8 cellular contexts compared by ENCODE assay signal in genomic region chr19:18440421-18440877, GRCh38. TPM values are rescaled to one million over a fixed set of nuclear protein-coding genes. Genes with fewer than 3 reads are reported as not detected.
DNase-seq lines count a peak whose midpoint lies in the region; TF ChIP-seq lines count a peak whose summit lies in the region.

No MANE protein-coding gene starts in this region.

- TF ChIP-seq CTCF in LNCaP clone FGC (IDR thresholded peaks at IDR 0.05; ENCODE audit: control insufficient read depth, extremely low read depth, insufficient read depth): peak; percentile 12; the same call in 1 of the 2 replicates
- peak in 1 of 3 experiments; percentile 14 for TF ChIP-seq CTCF in nephron (IDR thresholded peaks at IDR 0.05; ENCODE audit: unreplicated experiment in 3 of 3)
- no peak for TF ChIP-seq CTCF in ascending aorta (IDR thresholded peaks at IDR 0.05)

- H3K27me3 ChIP-seq in ascending aorta: no peaks in the 10 kb centered on the region

- H3K27ac ChIP-seq in ascending aorta: peak overlapping the region in 1 of 2 donors; percentile 9

- peaks cover 31% of the 10 kb centered on the region for H3K4me1 Mint-ChIP-seq in activated naive CD4-positive, alpha-beta T cell treated with anti-CD3 and anti-CD28 coated beads, Interleukin-2, amount 50 U/mL, for 24 hours
- peaks cover 36% of the 10 kb centered on the region for H3K4me1 Mint-ChIP-seq in nephron

- H3K4me1 ChIP-seq in ascending aorta: peaks cover 12 to 27% of the 10 kb centered on the region in 2 donors

- peaks cover 6% of the 10 kb centered on the region for H3K36me3 Mint-ChIP-seq in activated naive CD4-positive, alpha-beta T cell treated with anti-CD3 and anti-CD28 coated beads, Interleukin-2, amount 50 U/mL, for 24 hours
- H3K36me3 Mint-ChIP-seq in nephron (ENCODE audit: low read depth): peaks cover 5% of the 10 kb centered on the region

- H3K36me3 ChIP-seq in ascending aorta: peaks cover 20 to 34% of the 10 kb centered on the region in 2 donors

- H3K4me3 ChIP-seq in LNCaP clone FGC (ENCODE audit: low read depth, low read length): no peak overlapping the region
- H3K4me3 ChIP-seq in ascending aorta: no peak overlapping the region

- H3K4me3 Mint-ChIP-seq in activated naive CD4-positive, alpha-beta T cell treated with anti-CD3 and anti-CD28 coated beads, Interleukin-2, amount 50 U/mL, for 24 hours: no peak overlapping the region
- H3K4me3 Mint-ChIP-seq in nephron: peak overlapping the region; percentile 23 to 75 (median 50)

- H3K27ac Mint-ChIP-seq in activated naive CD4-positive, alpha-beta T cell treated with anti-CD3 and anti-CD28 coated beads, Interleukin-2, amount 50 U/mL, for 24 hours: peak overlapping the region; percentile 83
- H3K27ac Mint-ChIP-seq in nephron: peak overlapping the region; percentile 84 to 98 (median 98)

- H3K9me3 ChIP-seq in ascending aorta: no peaks in the 10 kb centered on the region

- H3K27me3 Mint-ChIP-seq in activated naive CD4-positive, alpha-beta T cell treated with anti-CD3 and anti-CD28 coated beads, Interleukin-2, amount 50 U/mL, for 24 hours: no peaks in the 10 kb centered on the region
- no peaks in the 10 kb centered on the region for H3K27me3 Mint-ChIP-seq in nephron (ENCODE audit: low read depth)

- intact Hi-C loops in ascending aorta (cut with DNase I): no loop called here

- DNase-seq in DMS 273 (lab: John Stamatoyannopoulos, UW; ENCODE audit: unreplicated experiment) (peak; percentile 78), DMS 273 treated with DMSO at 0.1 percent for 48 hours (lab: John Stamatoyannopoulos, UW) (no peak), LNCaP clone FGC (ENCODE audit: low read depth) (no peak), NCI-H748 (lab: John Stamatoyannopoulos, UW; ENCODE audit: unreplicated experiment) (no peak), ascending aorta (ENCODE audit: low spot score in 2 of 2) (no peak), cerebellar cortex (ENCODE audit: low spot score) (no peak)

- no peaks in the 10 kb centered on the region for H3K9me3 Mint-ChIP-seq in activated naive CD4-positive, alpha-beta T cell treated with anti-CD3 and anti-CD28 coated beads, Interleukin-2, amount 50 U/mL, for 24 hours
- H3K9me3 Mint-ChIP-seq in nephron: no peaks in the 10 kb centered on the region

RNA-seq across cellular contexts. Expression of gene ISYNA1, which starts 2.5 kb away (rescaled TPM):
- 93.1 TPM for total RNA-seq in ascending aorta

RNA-seq across cellular contexts. Expression of gene SSBP4, which starts 21.3 kb away (rescaled TPM):
- 233 TPM for total RNA-seq in ascending aorta

RNA-seq across cellular contexts. Expression of gene LRRC25, which starts 43.0 kb away (rescaled TPM):
- 6.9 TPM for total RNA-seq in ascending aorta

RNA-seq across cellular contexts. Expression of gene GDF15, which starts 54.5 kb away (rescaled TPM):
- total RNA-seq in ascending aorta: 8.5 TPM
